Comparison of ENCODE assay signal across 8 cellular contexts in genomic region chr11:120303004-120303637, GRCh38. TPM values are rescaled to one million over a fixed set of nuclear protein-coding genes. Genes with fewer than 3 reads are reported as not detected.
DNase-seq lines count a peak whose midpoint lies in the region; ATAC-seq and TF ChIP-seq lines count a peak whose summit lies in the region.

No MANE protein-coding gene starts in this region.

- H3K4me1 ChIP-seq in IMR-90 (ENCODE audit: control insufficient read depth, insufficient read depth, low read length) (peaks cover 6% of the 10 kb centered on the region; the same call in 1 of the 2 replicates), Panc1 (ENCODE audit: control insufficient read depth, insufficient read depth, low read length) (no peaks in the 10 kb centered on the region), tibial nerve (peaks cover 0 to 21% (median 0%) of the 10 kb centered on the region in 4 donors)

- H4K91ac ChIP-seq in IMR-90 (ENCODE audit: insufficient read depth, low read depth, low read length): no peak overlapping the region

- H3K27ac ChIP-seq in IMR-90 (ENCODE audit: insufficient read depth, low read length): no peak overlapping the region
- no peak overlapping the region for H3K27ac ChIP-seq in Panc1 (ENCODE audit: low read length)
- no peak overlapping the region for H3K27ac ChIP-seq in tibial nerve

- H2BK120ac ChIP-seq in IMR-90 (ENCODE audit: low read depth, low read length): no peak overlapping the region

- H2AK9ac ChIP-seq in IMR-90 (replicated peaks; ENCODE audit: low read depth, low read length, poor library complexity): no peak overlapping the region

- no peak overlapping the region for H2AK5ac ChIP-seq in IMR-90 (ENCODE audit: low read depth, low read length)

- no peak overlapping the region for H3K23ac ChIP-seq in IMR-90 (ENCODE audit: low read depth, low read length)

- peak; percentile 75 for TF ChIP-seq RAD21 in IMR-90 (IDR thresholded peaks at IDR 0.05; ENCODE audit: low read length)

- CTCF ChIA-PET in IMR-90 (lab: Yijun Ruan, JAX): interaction anchor here (0.6 to 1.8 kb wide), 23 partner anchors 13 to 141 kb away, joined by 3 to 15 read pairs (median 4); no protein-coding TSS in a partner anchor
- CTCF ChIA-PET in Panc1 (lab: Charles Lee): interaction anchor here (0.6 to 2.6 kb wide), 16 partner anchors 10 to 501 kb away, joined by 3 to 52 read pairs (median 4); partner anchors contain the start of gene POU2F3

- no peak overlapping the region for H3K4ac ChIP-seq in IMR-90 (ENCODE audit: low read depth, low read length)

- H2BK15ac ChIP-seq in IMR-90 (ENCODE audit: low read depth, low read length): no peak overlapping the region

- H3K79me1 ChIP-seq in IMR-90 (ENCODE audit: low read depth in 1 of 2, low read length in 2 of 2): no peaks in the 10 kb centered on the region

- POLR2A ChIA-PET in IMR-90 (lab: Charles Lee; ENCODE audit: unreplicated experiment) (no interaction called here), Panc1 (lab: Charles Lee) (interaction anchor here (0.6 kb wide), 1 partner anchor 135 kb away, joined by 3 read pairs; no protein-coding TSS in a partner anchor)

- H4K5ac ChIP-seq in IMR-90 (ENCODE audit: low read depth, low read length): no peak overlapping the region

- H3K18ac ChIP-seq in IMR-90 (ENCODE audit: low read depth, low read length): no peak overlapping the region

- H2BK5ac ChIP-seq in IMR-90 (ENCODE audit: low read depth, low read length, poor library complexity, severe bottlenecking): no peak overlapping the region

- no peak overlapping the region for H2BK20ac ChIP-seq in IMR-90 (ENCODE audit: low read depth, low read length)

- H3K56ac ChIP-seq in IMR-90 (ENCODE audit: extremely low read depth, insufficient read depth, low read length): no peak overlapping the region

- H4K8ac ChIP-seq in IMR-90 (ENCODE audit: low read depth in 2 of 2, low read length in 2 of 2): no peak overlapping the region

- H3K9me1 ChIP-seq in IMR-90 (ENCODE audit: insufficient read depth, low read length): peaks cover 22% of the 10 kb centered on the region; the same call in 1 of the 2 replicates

- TF ChIP-seq EP300 in tibial nerve (IDR thresholded peaks at IDR 0.05): no peak

- H3K36me3 ChIP-seq in IMR-90 (ENCODE audit: control insufficient read depth, insufficient read depth, low read length) (no peaks in the 10 kb centered on the region), Panc1 (ENCODE audit: control insufficient read depth, insufficient read depth, low read length) (no peaks in the 10 kb centered on the region), tibial nerve (no peaks in the 10 kb centered on the region)

- peak; percentile 74 for ATAC-seq in IMR-90 (ENCODE audit: low read depth)
- ATAC-seq in Panc1: peak; percentile 85

- H3K27me3 ChIP-seq in IMR-90 (ENCODE audit: control insufficient read depth, insufficient read depth, low read length) (peaks cover 16% of the 10 kb centered on the region), Panc1 (ENCODE audit: control insufficient read depth, insufficient read depth, low read length) (no peaks in the 10 kb centered on the region), tibial nerve (peaks cover 0 to 1% of the 10 kb centered on the region in 2 donors)

- no peak overlapping the region for H3K14ac ChIP-seq in IMR-90 (replicated peaks; ENCODE audit: low read depth, low read length)

- dilution Hi-C loops in IMR-90 (cut with HindIII; ENCODE audit: low sequenced_read_pairs, unreplicated experiment): no loop called here

- H3K9ac ChIP-seq in IMR-90 (ENCODE audit: low read depth, low read length): no peak overlapping the region

- WGBS in IMR-90 (ENCODE audit: extremely low coverage in 2 of 2, insufficient read length in 1 of 2), 2 experiments: 0% methylated on average over 1 of the region's 3 CpGs; no CpG with 5 or more reads in 1 of the 2 experiments
- WGBS in tibial nerve, 2 donors: 21 to 26% methylated on average over 3 of the region's 3 CpGs

- no peaks in the 10 kb centered on the region for H4K20me1 ChIP-seq in IMR-90 (ENCODE audit: insufficient read depth, low read length)

- H3K4me3 ChIP-seq in IMR-90 (ENCODE audit: insufficient read depth, low read depth, low read length) (no peak overlapping the region), Panc1 (ENCODE audit: low read depth in 2 of 2, low read length in 2 of 2) (no peak overlapping the region), fibroblast of villous mesenchyme (ENCODE audit: low read depth, low read length) (no peak overlapping the region), tibial nerve (no peak overlapping the region)

- peak overlapping the region; percentile 67 for H2AFZ ChIP-seq in IMR-90 (replicated peaks; ENCODE audit: low read length, poor library complexity)

- TF ChIP-seq CTCF in IMR-90 (conservative IDR thresholded peaks at IDR 0.05; ENCODE audit: low read depth, low read length) (peak; percentile 99), Panc1 (IDR thresholded peaks at IDR 0.05) (peak; percentile 99), fibroblast of villous mesenchyme (IDR thresholded peaks at IDR 0.05; ENCODE audit: insufficient read depth, low read depth, low read length) (peak; percentile 99), tibial nerve (IDR thresholded peaks at IDR 0.05) (peak; percentile 78 to 82 (median 80))

- DNase-seq in SIG-M5 treated with dmso at 0.1 percent for 504 hours (lab: John Stamatoyannopoulos, UW; ENCODE audit: unreplicated experiment): peak; percentile 57
- DNase-seq in SIG-M5 (lab: John Stamatoyannopoulos, UW): no peak
- peak; percentile 80 for DNase-seq in IMR-90
- DNase-seq in Panc1 (ENCODE audit: low read depth, low spot score): peak; percentile 67
- peak; percentile 20 for DNase-seq in activated T-helper 1 cell treated with Interleukin-2 at 50 U/mL for 16 hours (ENCODE audit: low read depth)
- DNase-seq in fibroblast of villous mesenchyme (ENCODE audit: low read depth): peak; percentile 80
- peak; percentile 13 for DNase-seq in occipital lobe (lab: John Stamatoyannopoulos, UW)
- peak; percentile 51 to 82 for DNase-seq in tibial nerve (ENCODE audit: low spot score in 2 of 2)

- H3K9me3 ChIP-seq in IMR-90 (ENCODE audit: control insufficient read depth, insufficient read depth, low read length): no peaks in the 10 kb centered on the region
- H3K9me3 ChIP-seq in Panc1 (ENCODE audit: control insufficient read depth, insufficient read depth, low read depth, low read length): no peaks in the 10 kb centered on the region
- H3K9me3 ChIP-seq in tibial nerve: no peaks in the 10 kb centered on the region

- TF ChIP-seq POLR2A in IMR-90 (IDR thresholded peaks at IDR 0.05; ENCODE audit: low read depth, low read length): no peak
- TF ChIP-seq POLR2A in tibial nerve (IDR thresholded peaks at IDR 0.05): no peak

- no peak overlapping the region for H3K4me2 ChIP-seq in IMR-90 (ENCODE audit: low read depth, low read length)

- no TSS peak for BruUV-seq in IMR-90 (replicated peaks; lab: Mats Ljungman, UMichigan)
- no TSS peak for BruUV-seq in Panc1 (replicated peaks; lab: Mats Ljungman, UMichigan)

- in situ Hi-C loops in IMR-90 (cut with MboI; ENCODE audit: low sequenced_read_pairs) (loop anchor here (5.0 to 25.0 kb wide), 2 partner anchors 131 to 384 kb away; no protein-coding TSS in a partner anchor), Panc1 (cut with HindIII; ENCODE audit: low pct_unique_long_range_greater_than_20kb, low sequenced_read_pairs) (no loop called here)

- intact Hi-C loops in IMR-90 (cut with micrococcal nuclease) (loop anchor here (5.0 kb wide), 1 partner anchor 636 kb away; no protein-coding TSS in a partner anchor), Panc1 (cut with micrococcal nuclease; ENCODE audit: unreplicated experiment) (no loop called here)

TF ChIP-seq in IMR-90, 13 proteins besides CTCF, POLR2A, EP300 and RAD21:
- TF ChIP-seq SMC3 (IDR thresholded peaks at IDR 0.05; ENCODE audit: low read depth, low read length) (peak; percentile 78), ELK1 (IDR thresholded peaks at IDR 0.05; ENCODE audit: borderline replicate concordance, low read depth, low read length) (no peak)
TF ChIP-seq in IMR-90: peak in this region for 1.

RNA-seq across cellular contexts. Expression of gene TLCD5, which starts 22.0 kb away (rescaled TPM):
- total RNA-seq in IMR-90 (2012; rRNA removed): 11.5 and 11.7 TPM in 2 replicates
- 6.8 and 9.5 TPM in 2 replicates for polyA plus RNA-seq in IMR-90 (2012; rRNA removed)
- 3.3 and 6.1 TPM in 2 replicates for polyA plus RNA-seq in IMR-90 (2012; cell fraction: cytosol; rRNA removed)
- polyA plus RNA-seq in IMR-90 (2012; cell fraction: nucleus; rRNA removed; ENCODE audit: low replicate concordance): 7.4 and 38.8 TPM in 2 replicates
- total RNA-seq in Panc1 (2021; ENCODE audit: unreplicated experiment): 22.8 TPM
- polyA plus RNA-seq in Panc1 (2012; ENCODE audit: insufficient read length): 12.7 TPM
- 7.4 and 10.8 TPM in 2 replicates for total RNA-seq in fibroblast of villous mesenchyme
- 22.9 TPM for total RNA-seq in occipital lobe
- total RNA-seq in tibial nerve: 1 to 10 TPM; 6.3 to 9.4 (median 8.2) TPM

RNA-seq across cellular contexts. Expression of gene ARHGEF12, which starts 33.1 kb away (rescaled TPM):
- total RNA-seq in IMR-90 (2012; rRNA removed): 115 and 131 TPM in 2 replicates
- polyA plus RNA-seq in IMR-90 (2012; rRNA removed): 20.0 and 25.5 TPM in 2 replicates
- 4.8 and 7.0 TPM in 2 replicates for polyA plus RNA-seq in IMR-90 (2012; cell fraction: cytosol; rRNA removed)
- 4.6 and 29.2 TPM in 2 replicates for polyA plus RNA-seq in IMR-90 (2012; cell fraction: nucleus; rRNA removed; ENCODE audit: low replicate concordance)
- 182 TPM for total RNA-seq in Panc1 (2021; ENCODE audit: unreplicated experiment)
- polyA plus RNA-seq in Panc1 (2012; ENCODE audit: insufficient read length): 55.9 TPM
- 124 and 143 TPM in 2 replicates for total RNA-seq in fibroblast of villous mesenchyme
- total RNA-seq in occipital lobe: 235 TPM
- total RNA-seq in tibial nerve: 100 to 1,000 TPM in 2 of 4 donors, 10 to 100 TPM in 2; 92.1 to 122 (median 104) TPM
